26 cellular contexts compared by ENCODE assay signal in the genomic region with DNA sequence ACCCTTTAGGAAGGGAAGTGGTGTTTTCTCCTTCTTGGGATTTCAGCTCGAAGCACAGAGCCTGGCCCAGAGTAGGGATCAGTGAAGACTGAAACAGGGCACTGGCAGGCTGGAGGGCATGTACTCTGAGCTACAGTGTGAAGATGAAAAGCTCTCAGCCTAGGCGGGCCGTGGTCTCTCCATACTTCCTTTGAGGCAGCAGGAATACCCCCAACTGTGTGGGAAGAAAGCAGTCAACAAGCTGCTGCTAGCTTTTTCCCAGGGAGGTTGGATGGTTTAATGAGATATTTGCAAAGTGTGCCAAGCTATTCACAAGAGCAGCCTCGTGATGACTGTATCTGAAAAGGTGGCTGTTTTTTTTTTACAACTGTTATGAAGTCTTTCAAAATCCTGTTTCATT.
"Had no signal": no experiment of that assay in that cellular context is flagged by ENCODE, and none has a peak within 500 bp of the region (broad histone marks: within the 10 kb centered on the region; RNA-seq: fewer than 3 reads in every experiment).

No MANE protein-coding gene starts in this region.

- H3K27ac ChIP-seq: ascending aorta, parathyroid adenoma, psoas muscle, right atrium auricular region, stomach, tibial artery, upper lobe of right lung had no signal

- DNase-seq: activated CD4-positive, alpha-beta memory T cell treated with anti-CD3 and anti-CD28 coated beads, Interleukin-2, amount 10 ng/mL, durations not matched to agents 7 days and 5 days; activated CD4-positive, alpha-beta T cell treated with anti-CD3 and anti-CD28 coated beads for 1 hour; activated CD4-positive, alpha-beta T cell treated with anti-CD3 and anti-CD28 coated beads, Interleukin-2, amount 10 ng/mL, durations not matched to agents 7 days and 5 days; activated CD8-positive, alpha-beta memory T cell treated with anti-CD3 and anti-CD28 coated beads, Interleukin-2, amount 50 U/mL, for 48 hours; activated gamma-delta T cell; activated naive CD4-positive, alpha-beta T cell treated with anti-CD3 and anti-CD28 coated beads, Interleukin-2, amount 10 ng/mL, durations not matched to agents 7 days and 5 days; activated naive CD8-positive, alpha-beta T cell treated with anti-CD3 and anti-CD28 coated beads, Interleukin-2, amount 10 ng/mL, durations not matched to agents 7 days and 5 days; activated T-cell treated with anti-CD3 and anti-CD28 coated beads, Interleukin-2, amount 50 U/mL, for 24 hours; dermis blood vessel endothelial cell; effector CD8-positive, alpha-beta T cell; immature natural killer cell; midbrain; naive thymus-derived CD4-positive, alpha-beta T cell; occipital lobe; psoas muscle; stimulated activated CD4-positive, alpha-beta T cell treated with anti-CD3 and anti-CD28 coated beads, Interleukin-15, amount 100 ng/mL, for 24 hours; stimulated activated CD4-positive, alpha-beta T cell treated with anti-CD3 and anti-CD28 coated beads, Interleukin-2, amount 100 ng/mL, for 24 hours; stimulated activated naive B cell treated with anti-CD40 and anti-IgM and Interleukin-4, amounts not matched to agents 10 μg/mL and 1 μg/mL and 100 μg/mL, for 72 hours; stomach; T-helper 9 cell; tibial artery; upper lobe of right lung had no signal

- H2AFZ ChIP-seq: parathyroid adenoma had no signal

- H3K9me3 ChIP-seq: ascending aorta, psoas muscle, right atrium auricular region, stomach, upper lobe of right lung had no signal

- H3K36me3 ChIP-seq: ascending aorta, upper lobe of right lung had no signal

- ATAC-seq: naive thymus-derived CD4-positive, alpha-beta T cell; psoas muscle; stimulated activated naive B cell treated with anti-CD40 and anti-IgM and Interleukin-4, amounts not matched to agents 10 μg/mL and 1 μg/mL and 100 μg/mL, for 72 hours; upper lobe of right lung had no signal

- H3K4me2 ChIP-seq: smooth muscle cell had no signal

- H3K4me1 ChIP-seq: ascending aorta, parathyroid adenoma, psoas muscle, right atrium auricular region, stomach, tibial artery, upper lobe of right lung had no signal

- H3K4me3 ChIP-seq: ascending aorta, psoas muscle, right atrium auricular region, smooth muscle cell, stomach, tibial artery, upper lobe of right lung had no signal

- H3K27me3 ChIP-seq: ascending aorta, right atrium auricular region, stomach, tibial artery, upper lobe of right lung had no signal

- H3K79me2 ChIP-seq: parathyroid adenoma had no signal
